In the genomic region with DNA sequence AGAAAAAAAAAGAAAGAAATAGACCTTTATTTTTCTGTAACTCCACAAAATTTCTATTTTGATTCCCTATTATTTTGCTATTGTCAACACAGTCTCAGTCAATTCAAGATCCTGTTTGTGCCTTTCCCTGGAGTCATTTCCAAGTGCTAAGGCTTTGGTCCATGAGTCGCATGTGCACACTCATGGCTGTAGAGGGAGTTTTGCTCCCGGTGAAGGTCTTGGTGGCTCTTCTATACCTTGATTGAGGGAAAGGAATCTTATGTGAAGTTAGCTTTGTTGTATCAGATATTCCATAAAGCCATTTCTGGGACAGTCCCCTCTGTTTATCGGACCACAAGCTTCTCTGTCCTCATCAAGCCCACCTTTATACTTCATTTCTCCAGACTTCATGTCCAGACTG, we compare ENCODE assay signal across 10 cellular contexts. TPM values are rescaled to one million over a fixed set of nuclear protein-coding genes. Genes with fewer than 3 reads are reported as not detected.
A peak's percentile ranks its signal among the peaks of the same experiment; 100 is the strongest.
DNase-seq lines count a peak whose midpoint lies in the region; ATAC-seq, FAIRE-seq and TF ChIP-seq lines count a peak whose summit lies in the region.
"Had no signal": no experiment of that assay in that cellular context is flagged by ENCODE, and none has a peak within 500 bp of the region (broad histone marks: within the 10 kb centered on the region; RNA-seq: fewer than 3 reads in every experiment).

No MANE protein-coding gene starts in this region.

- peak in 1 of 2 experiments; percentile 34; a peak in 3 of 5 replicates for TF ChIP-seq RAD21 in A549 (conservative IDR thresholded peaks at IDR 0.05 in 1 of 2, IDR thresholded peaks at IDR 0.05 in 1 of 2)

- 44% methylated on average over 3 of the region's 3 CpGs for WGBS in A549 (ENCODE audit: missing lambda C conversion rate)

- H3K9me3 ChIP-seq in A549, result no peaks in the 10 kb centered on the region
- no peaks in the 10 kb centered on the region for H3K9me3 ChIP-seq in Panc1 (ENCODE audit: control insufficient read depth, insufficient read depth, low read depth, low read length)

- H3K4me2 ChIP-seq in A549, result no peak overlapping the region

- CTCF ChIA-PET in A549 (lab: Yijun Ruan, JAX) (interaction anchor here (0.7 to 1.1 kb wide), 7 partner anchors 12 to 554 kb away, joined by 3 to 5 read pairs (median 4); no protein-coding TSS in a partner anchor), Panc1 (lab: Charles Lee) (no interaction called here)

- H3K27me3 ChIP-seq in Panc1 (ENCODE audit: control insufficient read depth, insufficient read depth, low read length), result no peaks in the 10 kb centered on the region
- no peaks in the 10 kb centered on the region for H3K27me3 ChIP-seq in foreskin keratinocyte

- BruUV-seq in Panc1 (replicated peaks; lab: Mats Ljungman, UMichigan), result no TSS peak

- intact Hi-C loops in Panc1 (cut with micrococcal nuclease; ENCODE audit: unreplicated experiment), result no loop called here

- POLR2A ChIA-PET in A549 (lab: Yijun Ruan, JAX) (no interaction called here), Panc1 (lab: Charles Lee) (no interaction called here)

- ATAC-seq in A549 (peak in 1 of 2 experiments; percentile 34; a peak in 2 of 6 replicates), Panc1 (no peak), foreskin keratinocyte (no peak), GM21576 (IDR thresholded peaks at IDR 0.05; ENCODE audit: unreplicated experiment) (no peak), HG03039 (IDR thresholded peaks at IDR 0.05; ENCODE audit: unreplicated experiment) (no peak), HG03196 (IDR thresholded peaks at IDR 0.05; ENCODE audit: unreplicated experiment) (no peak)

- H3K27ac ChIP-seq in A549 (no peak overlapping the region; a peak in 1 of 6 replicates), Panc1 (ENCODE audit: low read length) (peak overlapping the region; percentile 63; the same call in 1 of the 2 replicates), foreskin keratinocyte (no peak overlapping the region)

- FAIRE-seq in A549 (lab: Jason Lieb, UNC), result no peak
- FAIRE-seq: islet of Langerhans had no signal

- TF ChIP-seq POLR2A in A549 (IDR thresholded peaks at IDR 0.05; ENCODE audit: low read length), result no peak

- no peak overlapping the region for H3K4me3 ChIP-seq in A549
- H3K4me3 ChIP-seq in Panc1 (ENCODE audit: low read depth in 2 of 2, low read length in 2 of 2), result no peak overlapping the region

- in situ Hi-C loops in Panc1 (cut with HindIII; ENCODE audit: low pct_unique_long_range_greater_than_20kb, low sequenced_read_pairs), result no loop called here

- peak in 1 of 2 experiments; percentile 36 for DNase-seq in A549 (ENCODE audit: low read depth in 1 of 2, low spot score in 1 of 2)
- DNase-seq in GM03348 (ENCODE audit: low spot score), result peak; percentile 33
- DNase-seq in Panc1 (ENCODE audit: low read depth, low spot score), result no peak
- no peak for DNase-seq in foreskin keratinocyte
- DNase-seq in NCI-H2196 treated with DMSO at 0.1 percent for 48 hours (lab: John Stamatoyannopoulos, UW; ENCODE audit: unreplicated experiment), result no peak
- DNase-seq: NCI-H187 treated with DMSO at 0.1 percent for 48 hours had no signal

- TF ChIP-seq CTCF in A549 (IDR thresholded peaks at IDR 0.05) (0 out of 3 replicates have a peak, but pooled peaks have one; percentile 8), Panc1 (IDR thresholded peaks at IDR 0.05) (peak; percentile 55), foreskin keratinocyte (conservative IDR thresholded peaks at IDR 0.05) (peak; percentile 57)

- no peaks in the 10 kb centered on the region for H3K36me3 ChIP-seq in Panc1 (ENCODE audit: control insufficient read depth, insufficient read depth, low read length)

- TF ChIP-seq EP300 in A549 (IDR thresholded peaks at IDR 0.05), result no peak

- H3K4me1 ChIP-seq in A549, result peaks cover 7% of the 10 kb centered on the region; the same call in 2 of the 3 replicates
- H3K4me1 ChIP-seq in Panc1 (ENCODE audit: control insufficient read depth, insufficient read depth, low read length), result peaks cover 5% of the 10 kb centered on the region
- H3K4me1 ChIP-seq in foreskin keratinocyte, result no peaks in the 10 kb centered on the region

TF ChIP-seq in A549, 52 proteins besides CTCF, POLR2A, EP300 and RAD21:
- no peak for TF ChIP-seq NR3C1 (IDR thresholded peaks at IDR 0.05)

RNA-seq across cellular contexts. Expression of a gene that starts 58.7 kb away (rescaled TPM):
- 2.8 and 3.4 TPM in 2 replicates for polyA plus RNA-seq in A549 (2011; rRNA removed)
- polyA plus RNA-seq in A549 (2012; cell fraction: cytosol; rRNA removed), result 1.7 and 2.3 TPM in 2 replicates
- polyA plus RNA-seq in A549 (2012; cell fraction: nucleus; rRNA removed), result 0.58 and 1.7 TPM in 2 replicates
- polyA plus RNA-seq in A549 (2017; fragmentation: RNase III; extraction: RNeasy Plus Mini Kit Qiagen cat#74134 plus additional on column Dnase treatment), result 2.3 to 3.1 TPM (median 2.6 TPM) in 3 replicates
- 0.66 and 1.7 TPM in 2 replicates for polyA minus RNA-seq in A549 (2011; rRNA and poly(A)+ RNA removed)
- total RNA-seq in Panc1 (2021; ENCODE audit: unreplicated experiment), result 2.1 TPM
- polyA plus RNA-seq in Panc1 (2012; ENCODE audit: insufficient read length), result 0.65 TPM
- 0.35 and 0.41 TPM in 2 replicates for total RNA-seq in foreskin keratinocyte
- 0.20 and 0.66 TPM in 2 replicates for polyA plus RNA-seq in foreskin keratinocyte

RNA-seq across cellular contexts. Expression of a gene that starts 59.0 kb away (rescaled TPM):
- 22.7 and 23.0 TPM in 2 replicates for polyA plus RNA-seq in A549 (2011; rRNA removed)
- 4.1 and 4.5 TPM in 2 replicates for polyA plus RNA-seq in A549 (2012; cell fraction: cytosol; rRNA removed)
- 5.4 and 7.7 TPM in 2 replicates for polyA plus RNA-seq in A549 (2012; cell fraction: nucleus; rRNA removed)
- 7.4 to 8.1 TPM (median 7.6 TPM) in 3 replicates for polyA plus RNA-seq in A549 (2017; fragmentation: RNase III; extraction: RNeasy Plus Mini Kit Qiagen cat#74134 plus additional on column Dnase treatment)
- 12.1 and 13.9 TPM in 2 replicates for polyA minus RNA-seq in A549 (2011; rRNA and poly(A)+ RNA removed)
- 19.5 TPM for total RNA-seq in Panc1 (2021; ENCODE audit: unreplicated experiment)
- 10.7 TPM for polyA plus RNA-seq in Panc1 (2012; ENCODE audit: insufficient read length)
- 11.8 and 12.4 TPM in 2 replicates for total RNA-seq in foreskin keratinocyte
- 3.6 and 4.8 TPM in 2 replicates for polyA plus RNA-seq in foreskin keratinocyte
